In genomic region chr2:238378230-238379095, GRCh38 we compare ENCODE assay signal across 2 cellular contexts.
TF ChIP-seq lines count a peak whose summit lies in the region.

No MANE protein-coding gene starts in this region.

TF ChIP-seq in SK-N-SH, 30 proteins besides CTCF, POLR2A, EP300 and RAD21 (continued from another document):
- no peak for TF ChIP-seq REST (IDR thresholded peaks at IDR 0.05; ENCODE audit: low read depth, low read length)
- TF ChIP-seq EZH2phosphoT487 (IDR thresholded peaks at IDR 0.05; ENCODE audit: borderline replicate concordance, low read depth): no peak
- TF ChIP-seq POLR2AphosphoS5 (IDR thresholded peaks at IDR 0.05; ENCODE audit: low read depth, low read length): no peak
- TF ChIP-seq NRF1 (IDR thresholded peaks at IDR 0.05; ENCODE audit: low read depth, low read length): no peak
- no peak for TF ChIP-seq TCF12 (IDR thresholded peaks at IDR 0.05)
- TF ChIP-seq USF1 (IDR thresholded peaks at IDR 0.05; ENCODE audit: borderline replicate concordance, low read depth): no peak
- no peak for TF ChIP-seq TAF1 (IDR thresholded peaks at IDR 0.05; ENCODE audit: borderline replicate concordance, low read depth, low read length)
- TF ChIP-seq IRF3 (IDR thresholded peaks at IDR 0.05; ENCODE audit: low read depth, low read length): no peak
- TF ChIP-seq CHD2 (IDR thresholded peaks at IDR 0.05; ENCODE audit: low read length, partially characterized antibody): no peak
- TF ChIP-seq RFX5 (IDR thresholded peaks at IDR 0.05; ENCODE audit: low read length): no peak
- no peak for TF ChIP-seq USF2 (IDR thresholded peaks at IDR 0.05; ENCODE audit: borderline replicate concordance, low read depth, low read length)
- no peak for TF ChIP-seq MXI1 (IDR thresholded peaks at IDR 0.05; ENCODE audit: low read depth, low read length)
- no peak for TF ChIP-seq PBX3 (IDR thresholded peaks at IDR 0.05)

TF ChIP-seq in SK-N-SH treated with all-trans-retinoic acid at 6 μM for 48 hours, 23 proteins besides CTCF, POLR2A, EP300 and RAD21 (continued from another document):
- no peak for TF ChIP-seq CREB5 (CRISPR knock-in tag; IDR thresholded peaks at IDR 0.05; ENCODE audit: low read depth)
- TF ChIP-seq RARB (CRISPR knock-in tag; IDR thresholded peaks at IDR 0.05): no peak
- TF ChIP-seq POU6F1 (CRISPR knock-in tag; IDR thresholded peaks at IDR 0.05; ENCODE audit: borderline replicate concordance, low read depth): no peak
- TF ChIP-seq TOX (CRISPR knock-in tag; IDR thresholded peaks at IDR 0.05; ENCODE audit: borderline replicate concordance): no peak
- TF ChIP-seq TCF4 (CRISPR knock-in tag; IDR thresholded peaks at IDR 0.05; ENCODE audit: borderline replicate concordance): no peak
- TF ChIP-seq ZC3H10 (CRISPR knock-in tag; IDR thresholded peaks at IDR 0.05): no peak
- TF ChIP-seq CSDC2 (CRISPR knock-in tag; IDR thresholded peaks at IDR 0.05): no peak
- no peak for TF ChIP-seq ISL1 (CRISPR knock-in tag; IDR thresholded peaks at IDR 0.05)
- no peak for TF ChIP-seq ESRRG (CRISPR knock-in tag; IDR thresholded peaks at IDR 0.05)
- TF ChIP-seq CSRNP3 (CRISPR knock-in tag; IDR thresholded peaks at IDR 0.05): no peak
